ENCODE assay signal across 9 cellular contexts in genomic region chr12:118064608-118065007, GRCh38. TPM values are rescaled to one million over a fixed set of nuclear protein-coding genes. Genes with fewer than 3 reads are reported as not detected.
A peak's percentile ranks its signal among the peaks of the same experiment; 100 is the strongest.
DNase-seq lines count a peak whose midpoint lies in the region; ATAC-seq and TF ChIP-seq lines count a peak whose summit lies in the region.
"Had no signal": no experiment of that assay in that cellular context is flagged by ENCODE, and none has a peak within 500 bp of the region (broad histone marks: within the 10 kb centered on the region; RNA-seq: fewer than 3 reads in every experiment).

No MANE protein-coding gene starts in this region.

- H3K27ac ChIP-seq in cardiac muscle cell, result no peak overlapping the region
- H3K27ac ChIP-seq in upper lobe of right lung, result peak overlapping the region; percentile 49

- no peak for ATAC-seq in upper lobe of right lung
- ATAC-seq in GM19463 (IDR thresholded peaks at IDR 0.05; ENCODE audit: unreplicated experiment), result no peak
- ATAC-seq in GM21737 (IDR thresholded peaks at IDR 0.05; ENCODE audit: unreplicated experiment), result no peak
- no peak for ATAC-seq in GM18520 (IDR thresholded peaks at IDR 0.05; ENCODE audit: unreplicated experiment)

- H3K9me3 ChIP-seq in cardiac muscle cell (ENCODE audit: low read depth), result no peaks in the 10 kb centered on the region
- H3K9me3 ChIP-seq in upper lobe of right lung, result no peaks in the 10 kb centered on the region

- DNase-seq in cardiac muscle cell (ENCODE audit: low read depth in 1 of 2, low spot score in 1 of 2), result no peak
- DNase-seq in cardiac septum (ENCODE audit: low spot score), result no peak
- peak; percentile 40 for DNase-seq in NCI-H82 (lab: John Stamatoyannopoulos, UW)
- DNase-seq in epithelial cell of proximal tubule (ENCODE audit: low read depth), result no peak
- DNase-seq in upper lobe of right lung, result no peak
- DNase-seq: NCI-H510A treated with DMSO at 0.1 percent for 48 hours had no signal

- intact Hi-C loops in cardiac septum (cut with DNase I) (loop anchor here (5.0 kb wide), 1 partner anchor 308 kb away; the partner anchor contains the start of gene TAOK3), upper lobe of right lung (cut with DNase I) (no loop called here)

- H3K4me1 ChIP-seq in cardiac muscle cell (ENCODE audit: low read depth), result peaks cover 12% of the 10 kb centered on the region
- peaks cover 25% of the 10 kb centered on the region for H3K4me1 ChIP-seq in upper lobe of right lung

- H3K27me3 ChIP-seq in cardiac muscle cell (no peaks in the 10 kb centered on the region), upper lobe of right lung (no peaks in the 10 kb centered on the region)

- no peaks in the 10 kb centered on the region for H3K36me3 ChIP-seq in cardiac muscle cell
- H3K36me3 ChIP-seq in upper lobe of right lung, result no peaks in the 10 kb centered on the region

- TF ChIP-seq CTCF in cardiac muscle cell (IDR thresholded peaks at IDR 0.05; ENCODE audit: low read depth, low read length), result peak; percentile 14
- TF ChIP-seq CTCF in epithelial cell of proximal tubule (conservative IDR thresholded peaks at IDR 0.05; ENCODE audit: low read depth, low read length), result peak; percentile 23
- TF ChIP-seq CTCF in upper lobe of right lung (IDR thresholded peaks at IDR 0.05), result peak; percentile 20

- no peak overlapping the region for H3K4me3 ChIP-seq in cardiac muscle cell
- no peak overlapping the region for H3K4me3 ChIP-seq in epithelial cell of proximal tubule (ENCODE audit: low read depth, low read length)
- no peak overlapping the region for H3K4me3 ChIP-seq in upper lobe of right lung

RNA-seq across cellular contexts. Expression of gene WSB2, which starts 3.6 kb away (rescaled TPM):
- total RNA-seq in cardiac muscle cell (38.0 and 54.3 TPM in 2 replicates), cardiac septum (95.3 TPM), epithelial cell of proximal tubule (79.6 and 129 TPM in 2 replicates), upper lobe of right lung (89.1 TPM)
- 31.7 and 31.9 TPM in 2 replicates for polyA plus RNA-seq in cardiac muscle cell

RNA-seq across cellular contexts. Expression of gene VSIG10, which starts 39.2 kb away (rescaled TPM):
- 9.0 and 10.9 TPM in 2 replicates for total RNA-seq in cardiac muscle cell
- polyA plus RNA-seq in cardiac muscle cell, result 6.7 and 7.2 TPM in 2 replicates
- 10.0 TPM for total RNA-seq in cardiac septum
- total RNA-seq in epithelial cell of proximal tubule, result 24.6 and 31.0 TPM in 2 replicates
- 52.4 TPM for total RNA-seq in upper lobe of right lung

RNA-seq across cellular contexts. Expression of gene RFC5, which starts 48.1 kb away (rescaled TPM):
- total RNA-seq in cardiac muscle cell (25.6 and 28.4 TPM in 2 replicates), cardiac septum (2.6 TPM), epithelial cell of proximal tubule (31.0 and 62.1 TPM in 2 replicates), upper lobe of right lung (8.0 TPM)
- 27.4 and 31.5 TPM in 2 replicates for polyA plus RNA-seq in cardiac muscle cell
